ENCODE assay signal across 8 cellular contexts in the genomic region with DNA sequence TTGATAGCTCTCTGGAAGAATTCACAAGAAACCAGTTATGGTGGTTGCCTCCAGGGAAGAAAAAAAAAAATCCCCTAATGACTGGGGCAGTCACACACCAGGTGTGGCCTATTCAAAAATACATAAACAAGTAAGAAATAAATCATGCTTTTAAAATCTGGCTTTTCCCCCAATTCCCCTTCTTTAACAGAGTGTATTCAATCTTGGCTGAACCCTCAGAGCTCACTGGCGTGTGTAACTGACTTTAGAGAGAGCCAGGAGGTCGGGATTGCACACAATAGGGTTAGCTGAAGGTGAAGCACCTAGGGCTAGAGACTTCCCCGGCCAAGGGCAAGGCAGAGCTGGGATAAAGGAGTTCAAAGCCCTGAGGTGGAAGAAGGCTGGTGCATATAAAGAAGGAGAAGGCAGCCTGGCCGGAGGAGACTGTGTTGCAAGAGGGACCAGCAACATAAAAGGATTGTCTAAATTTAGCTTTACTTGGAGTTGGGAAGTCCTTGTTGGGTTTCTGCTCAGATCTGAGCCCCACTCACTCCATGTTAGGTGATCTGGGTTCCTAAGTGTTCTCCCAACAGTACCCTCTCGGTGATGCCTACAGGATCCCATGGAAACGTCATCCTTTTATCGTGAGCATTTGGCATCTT. TPM values are rescaled to one million over a fixed set of nuclear protein-coding genes. Genes with fewer than 3 reads are reported as not detected.
DNase-seq lines count a peak whose midpoint lies in the region; ATAC-seq and TF ChIP-seq lines count a peak whose summit lies in the region.

No MANE protein-coding gene starts in this region.

- TF ChIP-seq POLR2A in esophagus muscularis mucosa (IDR thresholded peaks at IDR 0.05; ENCODE audit: low read depth) = no peak

- H3K4me1 ChIP-seq in esophagus muscularis mucosa (peaks cover 33 to 100% (median 94%) of the 10 kb centered on the region in 4 donors), upper lobe of right lung (peaks cover 15% of the 10 kb centered on the region)

- H3K27ac ChIP-seq in esophagus muscularis mucosa (replicated peaks in 1 of 4) (peak overlapping the region; percentile 87 to 100 (median 98)), upper lobe of right lung (no peak overlapping the region)

- TF ChIP-seq EP300 in esophagus muscularis mucosa (IDR thresholded peaks at IDR 0.05) = no peak

- H3K9me3 ChIP-seq in esophagus muscularis mucosa (no peaks in the 10 kb centered on the region), upper lobe of right lung (no peaks in the 10 kb centered on the region)

- no peaks in the 10 kb centered on the region for H3K27me3 ChIP-seq in esophagus muscularis mucosa
- no peaks in the 10 kb centered on the region for H3K27me3 ChIP-seq in upper lobe of right lung

- ATAC-seq in HG03457 (IDR thresholded peaks at IDR 0.05; ENCODE audit: unreplicated experiment) = peak; percentile 32
- peak; percentile 25 for ATAC-seq in upper lobe of right lung
- no peak for ATAC-seq in HG02623 (IDR thresholded peaks at IDR 0.05; ENCODE audit: unreplicated experiment)

- H3K27me3 Mint-ChIP-seq in activated naive CD4-positive, alpha-beta T cell treated with anti-CD3 and anti-CD28 coated beads for 36 hours (ENCODE audit: low read depth) = no peaks in the 10 kb centered on the region

- DNase-seq in activated naive CD4-positive, alpha-beta T cell treated with anti-CD3 and anti-CD28 coated beads for 36 hours = peak; percentile 45
- DNase-seq in activated naive CD4-positive, alpha-beta T cell (lab: John Stamatoyannopoulos, UW) = no peak
- DNase-seq in esophagus muscularis mucosa (ENCODE audit: extremely low spot score) = peak; percentile 93
- DNase-seq in upper lobe of right lung = no peak
- DNase-seq in stimulated activated CD4-positive, alpha-beta T cell treated with anti-CD3 and anti-CD28 coated beads, Interleukin-4, amount 100 ng/mL, for 4 hours = no peak
- no peak for DNase-seq in Ammon's horn (ENCODE audit: low spot score)

- H3K36me3 Mint-ChIP-seq in activated naive CD4-positive, alpha-beta T cell treated with anti-CD3 and anti-CD28 coated beads for 36 hours (ENCODE audit: low read depth) = peaks cover 17% of the 10 kb centered on the region

- intact Hi-C loops in activated naive CD4-positive, alpha-beta T cell treated with anti-CD3 and anti-CD28 coated beads for 36 hours (cut with micrococcal nuclease) = loop anchor here (1.0 kb wide), 1 partner anchor 28 kb away; no protein-coding TSS in a partner anchor
- intact Hi-C loops in esophagus muscularis mucosa (cut with DNase I) (no loop called here), upper lobe of right lung (cut with DNase I) (no loop called here)

- H3K36me3 ChIP-seq in esophagus muscularis mucosa (no peaks in the 10 kb centered on the region), upper lobe of right lung (no peaks in the 10 kb centered on the region)

- 44% methylated on average over 7 of the region's 7 CpGs for WGBS in esophagus muscularis mucosa

- peak overlapping the region; percentile 7 for H3K4me3 Mint-ChIP-seq in activated naive CD4-positive, alpha-beta T cell treated with anti-CD3 and anti-CD28 coated beads for 36 hours

- no peak for TF ChIP-seq CTCF in esophagus muscularis mucosa (IDR thresholded peaks at IDR 0.05)
- TF ChIP-seq CTCF in upper lobe of right lung (IDR thresholded peaks at IDR 0.05) = no peak

- CTCF ChIA-PET in activated naive CD4-positive, alpha-beta T cell treated with anti-CD3 and anti-CD28 coated beads for 36 hours (lab: Charles Lee) = interaction anchor here (0.7 to 1.4 kb wide), 4 partner anchors 12 to 66 kb away, joined by 3 to 5 read pairs (median 4); no protein-coding TSS in a partner anchor

- peaks cover 92% of the 10 kb centered on the region for H3K4me1 Mint-ChIP-seq in activated naive CD4-positive, alpha-beta T cell treated with anti-CD3 and anti-CD28 coated beads for 36 hours (ENCODE audit: low read depth)

- H3K9me3 Mint-ChIP-seq in activated naive CD4-positive, alpha-beta T cell treated with anti-CD3 and anti-CD28 coated beads for 36 hours = no peaks in the 10 kb centered on the region

- H3K27ac Mint-ChIP-seq in activated naive CD4-positive, alpha-beta T cell treated with anti-CD3 and anti-CD28 coated beads for 36 hours = peak overlapping the region; percentile 79

- H3K4me3 ChIP-seq in esophagus muscularis mucosa (peak overlapping the region in 1 of 4 donors; percentile 6), upper lobe of right lung (no peak overlapping the region)

RNA-seq across cellular contexts. Expression of a gene that starts 19.7 kb away (rescaled TPM):
- 100 to 1,000 TPM; 126 to 128 TPM for total RNA-seq in activated naive CD4-positive, alpha-beta T cell treated with anti-CD3 and anti-CD28 coated beads for 36 hours
- 100 to 1,000 TPM; 177 to 317 (median 254) TPM for total RNA-seq in esophagus muscularis mucosa
- 50.0 TPM for total RNA-seq in upper lobe of right lung

RNA-seq across cellular contexts. Expression of a gene that starts 30.4 kb away (rescaled TPM):
- total RNA-seq in activated naive CD4-positive, alpha-beta T cell treated with anti-CD3 and anti-CD28 coated beads for 36 hours = 10 to 100 TPM; 19.0 to 20.0 TPM
- total RNA-seq in esophagus muscularis mucosa (10 to 100 TPM; 19.9 to 34.7 (median 30.8) TPM), upper lobe of right lung (39.3 TPM)

Comparison
In these comparisons a context has a peak if more than half of its experiments do, and no peak if none do; other contexts are left out.
1. DNase-seq: peak in activated naive CD4-positive, alpha-beta T cell treated with anti-CD3 and anti-CD28 coated beads for 36 hours (single experiment) and esophagus muscularis mucosa (single experiment); none in activated naive CD4-positive, alpha-beta T cell (0 of 4), upper lobe of right lung (single experiment), stimulated activated CD4-positive, alpha-beta T cell treated with anti-CD3 and anti-CD28 coated beads, Interleukin-4, amount 100 ng/mL, for 4 hours (0 of 2) and Ammon's horn (single experiment).